2 cellular contexts compared by ENCODE assay signal in genomic region chr6:165694296-165694695, GRCh38.
TF ChIP-seq lines count a peak whose summit lies in the region.

No MANE protein-coding gene starts in this region.

TF ChIP-seq in IMR-90, 13 proteins besides CTCF, POLR2A, EP300 and RAD21:
- TF ChIP-seq RFX5 (IDR thresholded peaks at IDR 0.05; ENCODE audit: low read depth, low read length) (no peak), NFE2L2 (IDR thresholded peaks at IDR 0.05; ENCODE audit: low read depth, low read length) (no peak)
TF ChIP-seq in IMR-90: peak in this region for 0.

TF ChIP-seq in WTC11, 78 proteins besides CTCF, POLR2A, EP300 and RAD21:
- TF ChIP-seq PREB (CRISPR knock-in tag; IDR thresholded peaks at IDR 0.05; ENCODE audit: borderline replicate concordance) (no peak), JUN (CRISPR knock-in tag; IDR thresholded peaks at IDR 0.05) (no peak), ZNF138 (CRISPR knock-in tag; conservative IDR thresholded peaks at IDR 0.05) (no peak), OVOL2 (CRISPR knock-in tag; IDR thresholded peaks at IDR 0.05; ENCODE audit: borderline replicate concordance) (no peak), AR (CRISPR knock-in tag; IDR thresholded peaks at IDR 0.05) (no peak), GRHL2 (CRISPR knock-in tag; IDR thresholded peaks at IDR 0.05; ENCODE audit: insufficient replicate concordance, severe bottlenecking) (no peak), ESRRA (CRISPR knock-in tag; IDR thresholded peaks at IDR 0.05; ENCODE audit: borderline replicate concordance) (no peak), NFE2L1 (CRISPR knock-in tag; IDR thresholded peaks at IDR 0.05) (no peak), E2F1 (CRISPR knock-in tag; IDR thresholded peaks at IDR 0.05) (no peak), FOXK1 (CRISPR knock-in tag; IDR thresholded peaks at IDR 0.05) (no peak), MXD4 (CRISPR knock-in tag; IDR thresholded peaks at IDR 0.05; ENCODE audit: borderline replicate concordance) (no peak), ZNF317 (CRISPR knock-in tag; IDR thresholded peaks at IDR 0.05; ENCODE audit: borderline replicate concordance, low read depth) (no peak), CREM (CRISPR knock-in tag; IDR thresholded peaks at IDR 0.05) (no peak), MYBL2 (CRISPR knock-in tag; IDR thresholded peaks at IDR 0.05) (no peak), FOXP4 (CRISPR knock-in tag; IDR thresholded peaks at IDR 0.05) (no peak), ZNF416 (CRISPR knock-in tag; IDR thresholded peaks at IDR 0.05) (no peak), RELA (CRISPR knock-in tag; IDR thresholded peaks at IDR 0.05; ENCODE audit: borderline replicate concordance) (no peak), USF2 (CRISPR knock-in tag; IDR thresholded peaks at IDR 0.05) (no peak), TEAD4 (CRISPR knock-in tag; IDR thresholded peaks at IDR 0.05) (no peak)
